1 cellular context compared by ENCODE assay signal in the genomic region with DNA sequence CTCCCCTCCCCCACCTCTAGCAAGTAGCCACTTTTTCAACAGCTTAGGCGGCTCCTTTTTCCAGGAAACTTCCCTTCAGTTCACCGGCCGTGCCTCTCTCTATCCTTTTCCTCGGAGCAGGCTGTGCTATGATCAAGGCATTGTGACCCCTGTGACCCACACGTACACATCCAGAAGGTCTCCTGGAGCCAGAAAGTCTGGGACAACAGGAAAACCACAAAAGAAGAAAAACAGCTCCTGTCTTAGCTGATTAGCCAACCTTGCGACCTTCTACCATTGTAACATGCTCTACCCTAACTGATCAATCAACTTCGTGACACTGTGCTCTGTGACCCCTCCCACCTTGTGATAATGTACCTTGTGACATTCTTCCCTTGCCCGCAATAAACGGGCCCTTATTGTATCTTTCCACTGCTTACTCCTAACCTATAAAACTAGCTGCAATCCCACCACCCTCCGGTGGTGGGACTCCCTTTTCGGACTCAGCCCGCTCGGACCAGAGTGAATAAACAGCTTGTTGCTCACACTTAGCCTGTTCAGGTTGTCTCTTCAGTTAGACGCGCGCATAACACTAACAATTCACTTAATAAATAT.
A peak's percentile ranks its signal among the peaks of the same experiment; 100 is the strongest.
TF ChIP-seq lines count a peak whose summit lies in the region.

No MANE protein-coding gene starts in this region.

TF ChIP-seq in HepG2, 621 proteins besides CTCF, POLR2A, EP300 and RAD21 (continued from another document and continues in another):
- TF ChIP-seq, protein P1, sequence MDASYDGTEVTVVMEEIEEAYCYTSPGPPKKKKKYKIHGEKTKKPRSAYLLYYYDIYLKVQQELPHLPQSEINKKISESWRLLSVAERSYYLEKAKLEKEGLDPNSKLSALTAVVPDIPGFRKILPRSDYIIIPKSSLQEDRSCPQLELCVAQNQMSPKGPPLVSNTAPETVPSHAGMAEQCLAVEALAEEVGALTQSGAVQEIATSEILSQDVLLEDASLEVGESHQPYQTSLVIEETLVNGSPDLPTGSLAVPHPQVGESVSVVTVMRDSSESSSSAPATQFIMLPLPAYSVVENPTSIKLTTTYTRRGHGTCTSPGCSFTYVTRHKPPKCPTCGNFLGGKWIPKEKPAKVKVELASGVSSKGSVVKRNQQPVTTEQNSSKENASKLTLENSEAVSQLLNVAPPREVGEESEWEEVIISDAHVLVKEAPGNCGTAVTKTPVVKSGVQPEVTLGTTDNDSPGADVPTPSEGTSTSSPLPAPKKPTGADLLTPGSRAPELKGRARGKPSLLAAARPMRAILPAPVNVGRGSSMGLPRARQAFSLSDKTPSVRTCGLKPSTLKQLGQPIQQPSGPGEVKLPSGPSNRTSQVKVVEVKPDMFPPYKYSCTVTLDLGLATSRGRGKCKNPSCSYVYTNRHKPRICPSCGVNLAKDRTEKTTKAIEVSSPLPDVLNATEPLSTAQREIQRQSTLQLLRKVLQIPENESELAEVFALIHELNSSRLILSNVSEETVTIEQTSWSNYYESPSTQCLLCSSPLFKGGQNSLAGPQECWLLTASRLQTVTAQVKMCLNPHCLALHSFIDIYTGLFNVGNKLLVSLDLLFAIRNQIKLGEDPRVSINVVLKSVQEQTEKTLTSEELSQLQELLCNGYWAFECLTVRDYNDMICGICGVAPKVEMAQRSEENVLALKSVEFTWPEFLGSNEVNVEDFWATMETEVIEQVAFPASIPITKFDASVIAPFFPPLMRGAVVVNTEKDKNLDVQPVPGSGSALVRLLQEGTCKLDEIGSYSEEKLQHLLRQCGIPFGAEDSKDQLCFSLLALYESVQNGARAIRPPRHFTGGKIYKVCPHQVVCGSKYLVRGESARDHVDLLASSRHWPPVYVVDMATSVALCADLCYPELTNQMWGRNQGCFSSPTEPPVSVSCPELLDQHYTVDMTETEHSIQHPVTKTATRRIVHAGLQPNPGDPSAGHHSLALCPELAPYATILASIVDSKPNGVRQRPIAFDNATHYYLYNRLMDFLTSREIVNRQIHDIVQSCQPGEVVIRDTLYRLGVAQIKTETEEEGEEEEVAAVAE (CRISPR knock-in tag; IDR thresholded peaks at IDR 0.05; ENCODE audit: borderline replicate concordance): no peak
- TF ChIP-seq ZNF460 (CRISPR knock-in tag; IDR thresholded peaks at IDR 0.05; ENCODE audit: borderline replicate concordance): no peak
- TF ChIP-seq ZNF619 (CRISPR knock-in tag; IDR thresholded peaks at IDR 0.05): 0 out of 2 replicates have a peak, but pooled peaks have one; percentile 65
- peak; percentile 41 for TF ChIP-seq ZNF781 (CRISPR knock-in tag; IDR thresholded peaks at IDR 0.05; ENCODE audit: borderline replicate concordance, not compliant biosample characterization)
- TF ChIP-seq CEBPG (CRISPR knock-in tag; IDR thresholded peaks at IDR 0.05): peak; percentile 85
- no peak for TF ChIP-seq RNF2 (conservative IDR thresholded peaks at IDR 0.05; ENCODE audit: low read depth)
- peak; percentile 35; the same call in 1 of the 2 replicates for TF ChIP-seq KAT7 (CRISPR knock-in tag; IDR thresholded peaks at IDR 0.05; ENCODE audit: borderline replicate concordance)
- no peak for TF ChIP-seq ASH2L (IDR thresholded peaks at IDR 0.05; ENCODE audit: insufficient read length, low read depth, low read length)
- TF ChIP-seq, protein P2, sequence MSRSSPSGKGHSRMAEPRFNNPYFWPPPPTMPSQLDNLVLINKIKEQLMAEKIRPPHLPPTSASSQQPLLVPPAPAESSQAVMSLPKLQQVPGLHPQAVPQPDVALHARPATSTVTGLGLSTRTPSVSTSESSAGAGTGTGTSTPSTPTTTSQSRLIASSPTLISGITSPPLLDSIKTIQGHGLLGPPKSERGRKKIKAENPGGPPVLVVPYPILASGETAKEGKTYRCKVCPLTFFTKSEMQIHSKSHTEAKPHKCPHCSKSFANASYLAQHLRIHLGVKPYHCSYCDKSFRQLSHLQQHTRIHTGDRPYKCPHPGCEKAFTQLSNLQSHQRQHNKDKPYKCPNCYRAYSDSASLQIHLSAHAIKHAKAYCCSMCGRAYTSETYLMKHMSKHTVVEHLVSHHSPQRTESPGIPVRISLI (CRISPR knock-in tag; IDR thresholded peaks at IDR 0.05; ENCODE audit: borderline replicate concordance): peak; percentile 79; the same call in 1 of the 2 replicates
- TF ChIP-seq, protein P3, sequence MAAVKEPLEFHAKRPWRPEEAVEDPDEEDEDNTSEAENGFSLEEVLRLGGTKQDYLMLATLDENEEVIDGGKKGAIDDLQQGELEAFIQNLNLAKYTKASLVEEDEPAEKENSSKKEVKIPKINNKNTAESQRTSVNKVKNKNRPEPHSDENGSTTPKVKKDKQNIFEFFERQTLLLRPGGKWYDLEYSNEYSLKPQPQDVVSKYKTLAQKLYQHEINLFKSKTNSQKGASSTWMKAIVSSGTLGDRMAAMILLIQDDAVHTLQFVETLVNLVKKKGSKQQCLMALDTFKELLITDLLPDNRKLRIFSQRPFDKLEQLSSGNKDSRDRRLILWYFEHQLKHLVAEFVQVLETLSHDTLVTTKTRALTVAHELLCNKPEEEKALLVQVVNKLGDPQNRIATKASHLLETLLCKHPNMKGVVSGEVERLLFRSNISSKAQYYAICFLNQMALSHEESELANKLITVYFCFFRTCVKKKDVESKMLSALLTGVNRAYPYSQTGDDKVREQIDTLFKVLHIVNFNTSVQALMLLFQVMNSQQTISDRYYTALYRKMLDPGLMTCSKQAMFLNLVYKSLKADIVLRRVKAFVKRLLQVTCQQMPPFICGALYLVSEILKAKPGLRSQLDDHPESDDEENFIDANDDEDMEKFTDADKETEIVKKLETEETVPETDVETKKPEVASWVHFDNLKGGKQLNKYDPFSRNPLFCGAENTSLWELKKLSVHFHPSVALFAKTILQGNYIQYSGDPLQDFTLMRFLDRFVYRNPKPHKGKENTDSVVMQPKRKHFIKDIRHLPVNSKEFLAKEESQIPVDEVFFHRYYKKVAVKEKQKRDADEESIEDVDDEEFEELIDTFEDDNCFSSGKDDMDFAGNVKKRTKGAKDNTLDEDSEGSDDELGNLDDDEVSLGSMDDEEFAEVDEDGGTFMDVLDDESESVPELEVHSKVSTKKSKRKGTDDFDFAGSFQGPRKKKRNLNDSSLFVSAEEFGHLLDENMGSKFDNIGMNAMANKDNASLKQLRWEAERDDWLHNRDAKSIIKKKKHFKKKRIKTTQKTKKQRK (IDR thresholded peaks at IDR 0.05; ENCODE audit: low read length): no peak
- TF ChIP-seq PAX8 (CRISPR knock-in tag; IDR thresholded peaks at IDR 0.05; ENCODE audit: borderline replicate concordance): no peak
- TF ChIP-seq ZNF333 (CRISPR knock-in tag; IDR thresholded peaks at IDR 0.05; ENCODE audit: borderline replicate concordance): no peak
- TF ChIP-seq, protein P4, sequence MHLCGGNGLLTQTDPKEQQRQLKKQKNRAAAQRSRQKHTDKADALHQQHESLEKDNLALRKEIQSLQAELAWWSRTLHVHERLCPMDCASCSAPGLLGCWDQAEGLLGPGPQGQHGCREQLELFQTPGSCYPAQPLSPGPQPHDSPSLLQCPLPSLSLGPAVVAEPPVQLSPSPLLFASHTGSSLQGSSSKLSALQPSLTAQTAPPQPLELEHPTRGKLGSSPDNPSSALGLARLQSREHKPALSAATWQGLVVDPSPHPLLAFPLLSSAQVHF (CRISPR knock-in tag; IDR thresholded peaks at IDR 0.05): no peak
- TF ChIP-seq, protein P5, sequence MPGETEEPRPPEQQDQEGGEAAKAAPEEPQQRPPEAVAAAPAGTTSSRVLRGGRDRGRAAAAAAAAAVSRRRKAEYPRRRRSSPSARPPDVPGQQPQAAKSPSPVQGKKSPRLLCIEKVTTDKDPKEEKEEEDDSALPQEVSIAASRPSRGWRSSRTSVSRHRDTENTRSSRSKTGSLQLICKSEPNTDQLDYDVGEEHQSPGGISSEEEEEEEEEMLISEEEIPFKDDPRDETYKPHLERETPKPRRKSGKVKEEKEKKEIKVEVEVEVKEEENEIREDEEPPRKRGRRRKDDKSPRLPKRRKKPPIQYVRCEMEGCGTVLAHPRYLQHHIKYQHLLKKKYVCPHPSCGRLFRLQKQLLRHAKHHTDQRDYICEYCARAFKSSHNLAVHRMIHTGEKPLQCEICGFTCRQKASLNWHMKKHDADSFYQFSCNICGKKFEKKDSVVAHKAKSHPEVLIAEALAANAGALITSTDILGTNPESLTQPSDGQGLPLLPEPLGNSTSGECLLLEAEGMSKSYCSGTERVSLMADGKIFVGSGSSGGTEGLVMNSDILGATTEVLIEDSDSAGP (CRISPR knock-in tag; IDR thresholded peaks at IDR 0.05; ENCODE audit: borderline replicate concordance): peak; percentile 62
- no peak for TF ChIP-seq WIZ (CRISPR knock-in tag; IDR thresholded peaks at IDR 0.05)
- TF ChIP-seq KDM1A (CRISPR knock-in tag; IDR thresholded peaks at IDR 0.05): no peak
- TF ChIP-seq NFE2L2 (IDR thresholded peaks at IDR 0.05; ENCODE audit: low read length): no peak
- TF ChIP-seq, protein P6, sequence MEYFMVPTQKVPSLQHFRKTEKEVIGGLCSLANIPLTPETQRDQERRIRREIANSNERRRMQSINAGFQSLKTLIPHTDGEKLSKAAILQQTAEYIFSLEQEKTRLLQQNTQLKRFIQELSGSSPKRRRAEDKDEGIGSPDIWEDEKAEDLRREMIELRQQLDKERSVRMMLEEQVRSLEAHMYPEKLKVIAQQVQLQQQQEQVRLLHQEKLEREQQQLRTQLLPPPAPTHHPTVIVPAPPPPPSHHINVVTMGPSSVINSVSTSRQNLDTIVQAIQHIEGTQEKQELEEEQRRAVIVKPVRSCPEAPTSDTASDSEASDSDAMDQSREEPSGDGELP (IDR thresholded peaks at IDR 0.05; ENCODE audit: borderline replicate concordance, low read depth): peak; percentile 27; the same call in 1 of the 2 replicates
- TF ChIP-seq, protein P7, sequence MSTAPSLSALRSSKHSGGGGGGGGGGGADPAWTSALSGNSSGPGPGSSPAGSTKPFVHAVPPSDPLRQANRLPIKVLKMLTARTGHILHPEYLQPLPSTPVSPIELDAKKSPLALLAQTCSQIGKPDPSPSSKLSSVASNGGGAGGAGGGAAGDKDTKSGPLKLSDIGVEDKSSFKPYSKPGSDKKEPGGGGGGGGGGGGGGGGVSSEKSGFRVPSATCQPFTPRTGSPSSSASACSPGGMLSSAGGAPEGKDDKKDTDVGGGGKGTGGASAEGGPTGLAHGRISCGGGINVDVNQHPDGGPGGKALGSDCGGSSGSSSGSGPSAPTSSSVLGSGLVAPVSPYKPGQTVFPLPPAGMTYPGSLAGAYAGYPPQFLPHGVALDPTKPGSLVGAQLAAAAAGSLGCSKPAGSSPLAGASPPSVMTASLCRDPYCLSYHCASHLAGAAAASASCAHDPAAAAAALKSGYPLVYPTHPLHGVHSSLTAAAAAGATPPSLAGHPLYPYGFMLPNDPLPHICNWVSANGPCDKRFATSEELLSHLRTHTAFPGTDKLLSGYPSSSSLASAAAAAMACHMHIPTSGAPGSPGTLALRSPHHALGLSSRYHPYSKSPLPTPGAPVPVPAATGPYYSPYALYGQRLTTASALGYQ (CRISPR knock-in tag; IDR thresholded peaks at IDR 0.05): no peak
- no peak; the same call in 1 of the 2 replicates for TF ChIP-seq ZNF335 (CRISPR knock-in tag; IDR thresholded peaks at IDR 0.05)
- TF ChIP-seq ZNF33A (CRISPR knock-in tag; IDR thresholded peaks at IDR 0.05; ENCODE audit: borderline replicate concordance): 0 out of 2 replicates have a peak, but pooled peaks have one; percentile 61
- TF ChIP-seq, protein P8, sequence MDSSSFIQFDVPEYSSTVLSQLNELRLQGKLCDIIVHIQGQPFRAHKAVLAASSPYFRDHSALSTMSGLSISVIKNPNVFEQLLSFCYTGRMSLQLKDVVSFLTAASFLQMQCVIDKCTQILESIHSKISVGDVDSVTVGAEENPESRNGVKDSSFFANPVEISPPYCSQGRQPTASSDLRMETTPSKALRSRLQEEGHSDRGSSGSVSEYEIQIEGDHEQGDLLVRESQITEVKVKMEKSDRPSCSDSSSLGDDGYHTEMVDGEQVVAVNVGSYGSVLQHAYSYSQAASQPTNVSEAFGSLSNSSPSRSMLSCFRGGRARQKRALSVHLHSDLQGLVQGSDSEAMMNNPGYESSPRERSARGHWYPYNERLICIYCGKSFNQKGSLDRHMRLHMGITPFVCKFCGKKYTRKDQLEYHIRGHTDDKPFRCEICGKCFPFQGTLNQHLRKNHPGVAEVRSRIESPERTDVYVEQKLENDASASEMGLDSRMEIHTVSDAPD (CRISPR knock-in tag; IDR thresholded peaks at IDR 0.05): no peak
- peak; percentile 75; the same call in 1 of the 2 replicates for TF ChIP-seq ARNT2 (CRISPR knock-in tag; IDR thresholded peaks at IDR 0.05; ENCODE audit: low read depth)
- peak; percentile 81 for TF ChIP-seq MIER3 (CRISPR knock-in tag; IDR thresholded peaks at IDR 0.05; ENCODE audit: borderline replicate concordance)
- TF ChIP-seq, protein P9, sequence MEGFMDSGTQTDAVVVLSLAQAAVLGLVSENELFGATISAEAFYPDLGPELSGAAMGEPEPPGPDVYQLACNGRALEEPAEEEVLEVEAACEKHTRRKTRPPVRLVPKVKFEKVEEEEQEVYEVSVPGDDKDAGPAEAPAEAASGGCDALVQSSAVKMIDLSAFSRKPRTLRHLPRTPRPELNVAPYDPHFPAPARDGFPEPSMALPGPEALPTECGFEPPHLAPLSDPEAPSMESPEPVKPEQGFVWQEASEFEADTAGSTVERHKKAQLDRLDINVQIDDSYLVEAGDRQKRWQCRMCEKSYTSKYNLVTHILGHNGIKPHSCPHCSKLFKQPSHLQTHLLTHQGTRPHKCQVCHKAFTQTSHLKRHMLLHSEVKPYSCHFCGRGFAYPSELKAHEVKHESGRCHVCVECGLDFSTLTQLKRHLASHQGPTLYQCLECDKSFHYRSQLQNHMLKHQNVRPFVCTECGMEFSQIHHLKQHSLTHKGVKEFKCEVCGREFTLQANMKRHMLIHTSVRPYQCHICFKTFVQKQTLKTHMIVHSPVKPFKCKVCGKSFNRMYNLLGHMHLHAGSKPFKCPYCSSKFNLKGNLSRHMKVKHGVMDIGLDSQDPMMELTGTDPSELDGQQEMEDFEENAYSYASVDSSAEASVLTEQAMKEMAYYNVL (CRISPR knock-in tag; IDR thresholded peaks at IDR 0.05; ENCODE audit: borderline replicate concordance): no peak
- TF ChIP-seq ZNF224 (CRISPR knock-in tag; IDR thresholded peaks at IDR 0.05): no peak
- peak; percentile 13; the same call in 1 of the 2 replicates for TF ChIP-seq ZNF709 (CRISPR knock-in tag; IDR thresholded peaks at IDR 0.05)
- TF ChIP-seq CENPX (CRISPR knock-in tag; IDR thresholded peaks at IDR 0.05): no peak
- TF ChIP-seq ATF7-NPFF (CRISPR knock-in tag; IDR thresholded peaks at IDR 0.05; ENCODE audit: low read depth): no peak; the same call in 1 of the 2 replicates
- TF ChIP-seq, protein P10, sequence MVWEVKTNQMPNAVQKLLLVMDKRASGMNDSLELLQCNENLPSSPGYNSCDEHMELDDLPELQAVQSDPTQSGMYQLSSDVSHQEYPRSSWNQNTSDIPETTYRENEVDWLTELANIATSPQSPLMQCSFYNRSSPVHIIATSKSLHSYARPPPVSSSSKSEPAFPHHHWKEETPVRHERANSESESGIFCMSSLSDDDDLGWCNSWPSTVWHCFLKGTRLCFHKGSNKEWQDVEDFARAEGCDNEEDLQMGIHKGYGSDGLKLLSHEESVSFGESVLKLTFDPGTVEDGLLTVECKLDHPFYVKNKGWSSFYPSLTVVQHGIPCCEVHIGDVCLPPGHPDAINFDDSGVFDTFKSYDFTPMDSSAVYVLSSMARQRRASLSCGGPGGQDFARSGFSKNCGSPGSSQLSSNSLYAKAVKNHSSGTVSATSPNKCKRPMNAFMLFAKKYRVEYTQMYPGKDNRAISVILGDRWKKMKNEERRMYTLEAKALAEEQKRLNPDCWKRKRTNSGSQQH (CRISPR knock-in tag; IDR thresholded peaks at IDR 0.05; ENCODE audit: low read depth): no peak
- TF ChIP-seq HNF4G (IDR thresholded peaks at IDR 0.05; ENCODE audit: borderline replicate concordance, low read depth, low read length): no peak
- no peak; the same call in 1 of the 2 replicates for TF ChIP-seq HNF4G (CRISPR knock-in tag; IDR thresholded peaks at IDR 0.05; ENCODE audit: borderline replicate concordance, low read depth)
- TF ChIP-seq, protein P11, sequence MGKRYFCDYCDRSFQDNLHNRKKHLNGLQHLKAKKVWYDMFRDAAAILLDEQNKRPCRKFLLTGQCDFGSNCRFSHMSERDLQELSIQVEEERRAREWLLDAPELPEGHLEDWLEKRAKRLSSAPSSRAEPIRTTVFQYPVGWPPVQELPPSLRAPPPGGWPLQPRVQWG (CRISPR knock-in tag; IDR thresholded peaks at IDR 0.05; ENCODE audit: borderline replicate concordance, low read depth): no peak
- no peak for TF ChIP-seq SSRP1 (CRISPR knock-in tag; IDR thresholded peaks at IDR 0.05)
- 0 out of 2 replicates have a peak, but pooled peaks have one; percentile 16 for TF ChIP-seq ZNF12 (CRISPR knock-in tag; IDR thresholded peaks at IDR 0.05)
